ENCODE assay signal across 8 cellular contexts in genomic region chr4:37453004-37453360, GRCh38.
DNase-seq lines count a peak whose midpoint lies in the region; ATAC-seq and TF ChIP-seq lines count a peak whose summit lies in the region.

No MANE protein-coding gene starts in this region.

- CTCF ChIA-PET in PC-3 (lab: Charles Lee) = interaction anchor here (1.0 to 2.0 kb wide), 3 partner anchors 18 to 114 kb away, joined by 5 to 33 read pairs (median 8); no protein-coding TSS in a partner anchor

- POLR2A ChIA-PET in PC-3 (lab: Charles Lee; ENCODE audit: unreplicated experiment) = interaction anchor here (0.6 kb wide), 1 partner anchor 19 kb away, joined by 4 read pairs; no protein-coding TSS in a partner anchor

- H3K9me2 ChIP-seq in PC-3 (replicated peaks; ENCODE audit: low read length) (no peaks in the 10 kb centered on the region), hepatocyte (replicated peaks; ENCODE audit: insufficient read depth) (no peaks in the 10 kb centered on the region)

- no peaks in the 10 kb centered on the region for H3F3A ChIP-seq in PC-3 (ENCODE audit: low read length, unreplicated experiment)

- TF ChIP-seq CTCF in PC-3 (conservative IDR thresholded peaks at IDR 0.05; ENCODE audit: low read depth, low read length) = peak; percentile 77
- peak; percentile 68 for TF ChIP-seq CTCF in hepatocyte (IDR thresholded peaks at IDR 0.05; ENCODE audit: poor library complexity)
- TF ChIP-seq CTCF in psoas muscle (IDR thresholded peaks at IDR 0.05) = peak; percentile 37

- H3K4me3 ChIP-seq in PC-3 (ENCODE audit: low read length) (peak overlapping the region; percentile 70), hepatocyte (peak overlapping the region; percentile 62), psoas muscle (peak overlapping the region; percentile 67)

- WGBS in hepatocyte (ENCODE audit: low lambda C conversion rate, missing lambda C conversion rate) = 3% methylated on average over 4 of the region's 4 CpGs
- 6 to 8% (median 7%) methylated on average over 4 of the region's 4 CpGs for WGBS in psoas muscle, 3 donors

- H3K27me3 ChIP-seq in PC-3 (ENCODE audit: low read length) (0 out of 2 replicates have a peak, but pooled peaks cover 3% of the 10 kb centered on the region), hepatocyte (no peaks in the 10 kb centered on the region), psoas muscle (ENCODE audit: insufficient read depth in 3 of 3, low read length in 2 of 3) (peaks cover 4 to 55% (median 8%) of the 10 kb centered on the region in 3 donors)

- ATAC-seq in GM21619 (IDR thresholded peaks at IDR 0.05; ENCODE audit: unreplicated experiment) = peak; percentile 71
- ATAC-seq in PC-3 = peak; percentile 68
- ATAC-seq in psoas muscle = peak; percentile 56 to 89 (median 74)

- peaks cover 24% of the 10 kb centered on the region; the same call in 1 of the 2 replicates for H3K4me1 ChIP-seq in PC-3 (ENCODE audit: insufficient read depth, low read length)
- no peaks in the 10 kb centered on the region for H3K4me1 ChIP-seq in hepatocyte (ENCODE audit: insufficient read depth)
- peaks cover 5% of the 10 kb centered on the region for H3K4me1 ChIP-seq in psoas muscle

- no peaks in the 10 kb centered on the region for H3K9me3 ChIP-seq in PC-3 (ENCODE audit: low read length)
- no peaks in the 10 kb centered on the region for H3K9me3 ChIP-seq in hepatocyte (ENCODE audit: low read depth)
- no peaks in the 10 kb centered on the region for H3K9me3 ChIP-seq in psoas muscle

- H2AFZ ChIP-seq in PC-3 (ENCODE audit: low read length) (peak overlapping the region; percentile 98), hepatocyte (peak overlapping the region; percentile 82)

- H3K79me2 ChIP-seq in PC-3 (ENCODE audit: low read length) (peaks cover 38% of the 10 kb centered on the region), hepatocyte (peaks cover 33% of the 10 kb centered on the region)

- H3K9ac ChIP-seq in PC-3 (ENCODE audit: low read length) = no peak overlapping the region

- H3K36me3 ChIP-seq in PC-3 (ENCODE audit: low read depth, low read length) (no peaks in the 10 kb centered on the region), hepatocyte (replicated peaks; ENCODE audit: insufficient read depth, low read depth) (no peaks in the 10 kb centered on the region), psoas muscle (ENCODE audit: insufficient read depth in 1 of 2, low read depth in 1 of 2) (no peaks in the 10 kb centered on the region)

- intact Hi-C loops in PC-3 (cut with micrococcal nuclease) (loop anchor here (1.0 kb wide), 3 partner anchors 75 to 349 kb away; no protein-coding TSS in a partner anchor), psoas muscle (cut with DNase I) (loop anchor here in 1 of 2 donors (1.0 to 10.0 kb wide), 2 partner anchors 113 to 342 kb away; no protein-coding TSS in a partner anchor)

- H3K4me2 ChIP-seq in PC-3 (ENCODE audit: low read length) = peak overlapping the region; percentile 80
- peak overlapping the region; percentile 88 for H3K4me2 ChIP-seq in hepatocyte

- BruUV-seq in PC-3 (replicated peaks; lab: Mats Ljungman, UMichigan) = no TSS peak

- H3K27ac ChIP-seq in PC-3 (ENCODE audit: low read length) (0 out of 2 replicates have a peak overlapping the region, but pooled peaks have one; percentile 17), hepatocyte (peak overlapping the region; percentile 93), psoas muscle (no peak overlapping the region)

- peak; percentile 78 for DNase-seq in Daoy (ENCODE audit: low read depth)
- peak; percentile 81 to 85 for DNase-seq in Kasumi-1 (lab: John Stamatoyannopoulos, UW)
- peak; percentile 87 for DNase-seq in PC-3
- DNase-seq in anterior cingulate cortex (lab: John Stamatoyannopoulos, UW) = peak in 39 of 58 donors; percentile 6 to 70 (median 36)
- DNase-seq in hepatocyte (ENCODE audit: low spot score) = peak; percentile 87
- DNase-seq in psoas muscle = no peak
- DNase-seq in activated effector memory CD4-positive, alpha-beta T cell treated with Interleukin-2 at 50 U/mL for 16 hours = no peak

- H4K20me1 ChIP-seq in PC-3 (ENCODE audit: low read length) (no peaks in the 10 kb centered on the region), hepatocyte (ENCODE audit: insufficient read depth, poor library complexity, severe bottlenecking) (no peaks in the 10 kb centered on the region)

Comparison
In these comparisons a context has a peak if more than half of its experiments do, and no peak if none do; other contexts are left out.
1. DNase-seq: peak in Daoy (single experiment), Kasumi-1 (2 of 2), PC-3 (single experiment), anterior cingulate cortex (39 of 58) and hepatocyte (single experiment); none in psoas muscle (0 of 2) and activated effector memory CD4-positive, alpha-beta T cell treated with Interleukin-2 at 50 U/mL for 16 hours (single experiment).
2. Peak in every context shown above with its lines, with median percentiles within 50 percentile points of each other: ATAC-seq, H3K4me3 ChIP-seq and CTCF ChIP-seq.